In the genomic region with DNA sequence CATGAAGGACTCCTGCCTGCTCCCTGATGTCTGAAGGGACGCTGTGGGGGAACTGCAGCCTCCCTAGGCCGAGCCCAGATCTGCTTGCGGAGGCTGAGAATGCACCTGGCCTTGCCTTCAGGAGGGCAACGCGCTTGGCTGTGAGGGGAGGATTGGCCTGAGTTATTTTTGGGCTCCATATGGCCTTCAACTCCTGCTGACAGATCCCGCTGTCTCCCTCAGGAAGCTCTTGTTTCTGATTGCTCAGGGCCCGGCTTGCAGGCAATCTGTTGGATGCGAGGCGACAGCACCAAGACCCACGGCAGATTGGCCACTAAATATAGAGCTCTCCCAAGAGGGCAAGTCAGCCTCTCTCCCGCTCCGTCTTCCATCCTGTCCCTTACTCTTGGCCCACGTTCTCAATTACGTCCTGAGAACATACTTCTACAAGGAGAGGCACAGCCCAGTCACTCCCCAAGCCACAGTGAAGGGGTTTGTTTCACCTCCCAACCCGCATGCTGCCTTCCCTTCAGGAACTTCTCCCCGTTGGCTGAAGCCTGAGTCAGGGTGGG, we compare ENCODE assay signal across 25 cellular contexts. TPM values are rescaled to one million over a fixed set of nuclear protein-coding genes. Genes with fewer than 3 reads are reported as not detected.
DNase-seq lines count a peak whose midpoint lies in the region; ATAC-seq, FAIRE-seq and TF ChIP-seq lines count a peak whose summit lies in the region.
"Had no signal": no experiment of that assay in that cellular context is flagged by ENCODE, and none has a peak within 500 bp of the region (broad histone marks: within the 10 kb centered on the region; RNA-seq: fewer than 3 reads in every experiment).

No MANE protein-coding gene starts in this region.

- no peak overlapping the region for H3K27ac ChIP-seq in esophagus muscularis mucosa (replicated peaks in 1 of 4)
- H3K27ac ChIP-seq in small intestine (ENCODE audit: low read depth in 1 of 2, low read length in 1 of 2), result no peak overlapping the region
- H3K27ac ChIP-seq in mesenchymal stem cell (ENCODE audit: low read length, poor library complexity, severe bottlenecking), result no peak overlapping the region
- H3K27ac ChIP-seq: C4-2B, Peyer's patch, psoas muscle, suprapubic skin had no signal

- peak overlapping the region; percentile 73 for H3K27ac Mint-ChIP-seq in nephron progenitor cell
- H3K27ac Mint-ChIP-seq: effector memory CD8-positive, alpha-beta T cell; naive thymus-derived CD4-positive, alpha-beta T cell had no signal

- H3K36me3 ChIP-seq in esophagus muscularis mucosa (no peaks in the 10 kb centered on the region), small intestine (ENCODE audit: control insufficient read depth in 2 of 2, insufficient read depth in 2 of 2, low read length in 2 of 2) (no peaks in the 10 kb centered on the region), mesenchymal stem cell (ENCODE audit: control insufficient read depth in 1 of 2, insufficient read depth in 2 of 2, low read depth in 1 of 2, low read length in 2 of 2) (no peaks in the 10 kb centered on the region)
- H3K36me3 ChIP-seq: Peyer's patch, suprapubic skin had no signal

- H2BK12ac ChIP-seq in mesenchymal stem cell (ENCODE audit: low read length in 2 of 2), result no peak overlapping the region

- H3K9me3 Mint-ChIP-seq in nephron progenitor cell, result peaks cover 40% of the 10 kb centered on the region
- H3K9me3 Mint-ChIP-seq: effector memory CD8-positive, alpha-beta T cell had no signal

- TF ChIP-seq EP300 in esophagus muscularis mucosa (IDR thresholded peaks at IDR 0.05), result no peak

- peaks cover 10% of the 10 kb centered on the region for H3K27me3 Mint-ChIP-seq in nephron progenitor cell (ENCODE audit: low read depth, poor library complexity)

- H4K91ac ChIP-seq in mesenchymal stem cell (ENCODE audit: low read length), result no peak overlapping the region

- H3K9me3 ChIP-seq in esophagus muscularis mucosa, result peaks cover 0 to 6% (median under 1%) of the 10 kb centered on the region in 4 donors
- no peaks in the 10 kb centered on the region for H3K9me3 ChIP-seq in small intestine (ENCODE audit: control insufficient read depth, low read depth)
- H3K9me3 ChIP-seq in mesenchymal stem cell (ENCODE audit: control insufficient read depth, low read length), result peaks cover 15% of the 10 kb centered on the region
- H3K9me3 ChIP-seq: Peyer's patch, psoas muscle, suprapubic skin had no signal

- no peak overlapping the region for H4K8ac ChIP-seq in mesenchymal stem cell (ENCODE audit: low read length)

- H3K23ac ChIP-seq in mesenchymal stem cell (ENCODE audit: low read length in 2 of 2), result no peak overlapping the region

- ATAC-seq in HG03521 (IDR thresholded peaks at IDR 0.05; ENCODE audit: unreplicated experiment), result no peak
- no peak for ATAC-seq in HG03565 (IDR thresholded peaks at IDR 0.05; ENCODE audit: unreplicated experiment)
- ATAC-seq: effector memory CD8-positive, alpha-beta T cell; GM12878; naive thymus-derived CD4-positive, alpha-beta T cell; psoas muscle had no signal

- H2BK120ac ChIP-seq in mesenchymal stem cell (ENCODE audit: low read depth, low read length), result no peak overlapping the region

- TF ChIP-seq CTCF in esophagus muscularis mucosa (IDR thresholded peaks at IDR 0.05), result no peak
- TF ChIP-seq CTCF in nephron progenitor cell (IDR thresholded peaks at IDR 0.05), result no peak

- H2BK15ac ChIP-seq in mesenchymal stem cell (ENCODE audit: low read depth, poor library complexity, severe bottlenecking), result no peak overlapping the region

- H3K4me3 Mint-ChIP-seq in nephron progenitor cell, result no peak overlapping the region
- H3K4me3 Mint-ChIP-seq: effector memory CD8-positive, alpha-beta T cell; naive thymus-derived CD4-positive, alpha-beta T cell had no signal

- no peak overlapping the region for H2BK5ac ChIP-seq in mesenchymal stem cell (ENCODE audit: low read depth, low read length, poor library complexity, severe bottlenecking)

- no peak overlapping the region for H3K4me2 ChIP-seq in mesenchymal stem cell (ENCODE audit: low read length, poor library complexity, severe bottlenecking)

- H2AFZ ChIP-seq in mesenchymal stem cell (ENCODE audit: low read depth, low read length), result no peak overlapping the region

- no peaks in the 10 kb centered on the region for H3K79me1 ChIP-seq in mesenchymal stem cell (replicated peaks; ENCODE audit: low read length, poor library complexity, severe bottlenecking)

- H3K4me1 ChIP-seq in esophagus muscularis mucosa (no peaks in the 10 kb centered on the region), small intestine (ENCODE audit: control insufficient read depth in 2 of 2, insufficient read depth in 1 of 2, low read depth in 1 of 2, low read length in 1 of 2) (no peaks in the 10 kb centered on the region), mesenchymal stem cell (ENCODE audit: control insufficient read depth, insufficient read depth, low read depth, low read length) (no peaks in the 10 kb centered on the region)
- H3K4me1 ChIP-seq: Peyer's patch, psoas muscle, suprapubic skin had no signal

- H3K36me3 Mint-ChIP-seq in nephron progenitor cell (ENCODE audit: low read depth), result peaks cover 9% of the 10 kb centered on the region

- no peak overlapping the region for H3K4me3 ChIP-seq in esophagus muscularis mucosa
- no peak overlapping the region for H3K4me3 ChIP-seq in small intestine (ENCODE audit: low read depth in 1 of 2, low read length in 2 of 2)
- no peak overlapping the region for H3K4me3 ChIP-seq in mesenchymal stem cell (ENCODE audit: insufficient read depth in 1 of 2, low read depth in 1 of 2, low read length in 2 of 2)
- H3K4me3 ChIP-seq: GM12878, Peyer's patch, psoas muscle, suprapubic skin had no signal

- no peak for TF ChIP-seq POLR2A in esophagus muscularis mucosa (IDR thresholded peaks at IDR 0.05; ENCODE audit: low read depth)

- peaks cover 18% of the 10 kb centered on the region for H3K4me1 Mint-ChIP-seq in nephron progenitor cell
- H3K4me1 Mint-ChIP-seq: naive thymus-derived CD4-positive, alpha-beta T cell had no signal

- H2AK5ac ChIP-seq in mesenchymal stem cell (ENCODE audit: low read length, severe bottlenecking), result no peak overlapping the region

- H3K27me3 ChIP-seq in esophagus muscularis mucosa (no peaks in the 10 kb centered on the region), small intestine (ENCODE audit: control insufficient read depth in 2 of 2, insufficient read depth in 2 of 2, low read length in 2 of 2) (no peaks in the 10 kb centered on the region), mesenchymal stem cell (ENCODE audit: control insufficient read depth in 1 of 2, insufficient read depth in 1 of 2, low read length in 2 of 2) (peaks cover 0 to 32% of the 10 kb centered on the region in 2 experiments)
- H3K27me3 ChIP-seq: Peyer's patch, suprapubic skin had no signal

- no peak overlapping the region for H3K9ac ChIP-seq in mesenchymal stem cell (ENCODE audit: low read length)

- intact Hi-C loops in esophagus muscularis mucosa (cut with DNase I), result no loop called here

- WGBS in esophagus muscularis mucosa, result 71% methylated on average over 11 of the region's 16 CpGs
- 72 to 86% (median 83%) methylated on average over 16 of the region's 16 CpGs for WGBS in small intestine, 3 donors
- WGBS in mesenchymal stem cell, result 85% methylated on average over 16 of the region's 16 CpGs

- no peak overlapping the region for H3K4ac ChIP-seq in mesenchymal stem cell (ENCODE audit: low read depth in 1 of 2, low read length in 2 of 2)

- DNase-seq in 8988T (peak; percentile 3), NCI-H1694 treated with DMSO at 0.1 percent for 48 hours (lab: John Stamatoyannopoulos, UW) (peak; percentile 53), esophagus muscularis mucosa (ENCODE audit: extremely low spot score) (peak; percentile 87), nephron progenitor cell (no peak), small intestine (no peak), mesenchymal stem cell (no peak)
- DNase-seq: activated CD4-positive, CD25-positive, alpha-beta regulatory T cell; activated gamma-delta T cell; central memory CD4-positive, alpha-beta T cell; effector memory CD8-positive, alpha-beta T cell; GOT3; mammary epithelial cell; NCI-H1436; psoas muscle; T-helper 9 cell had no signal

- no peak overlapping the region for H3K14ac ChIP-seq in mesenchymal stem cell (ENCODE audit: low read length in 2 of 2)

- H3K18ac ChIP-seq in mesenchymal stem cell (ENCODE audit: low read depth in 1 of 2, low read length in 2 of 2), result no peak overlapping the region

- no peak for FAIRE-seq in small intestine (lab: Jason Lieb, UNC)
- FAIRE-seq: GM12878, islet of Langerhans had no signal

RNA-seq across cellular contexts. Expression of gene RASGEF1C, which starts 53.6 kb away (rescaled TPM):
- total RNA-seq in esophagus muscularis mucosa, result 1 to 10 TPM; 1.2 to 3.1 (median 2.5) TPM
- under 1 TPM in 2 of 3 donors, not detected in 1; 0.40 to 0.54 TPM for polyA plus RNA-seq in small intestine
- 0.01 TPM for polyA plus RNA-seq in mesenchymal stem cell (2013, experiment 1 of 2)
- polyA plus RNA-seq in mesenchymal stem cell (2013, experiment 2 of 2), result not detected
- total RNA-seq: GM12878; M059J; naive thymus-derived CD4-positive, alpha-beta T cell; psoas muscle had no signal
- polyA plus RNA-seq: fibroblast of lung; GM12878; mammary epithelial cell; naive thymus-derived CD4-positive, alpha-beta T cell had no signal

Comparison
In these comparisons a context has a peak if more than half of its experiments do, and no peak if none do; other contexts are left out.
1. DNase-seq: peak in 8988T (single experiment), NCI-H1694 treated with DMSO at 0.1 percent for 48 hours (single experiment) and esophagus muscularis mucosa (single experiment); none in nephron progenitor cell (single experiment), small intestine (single experiment) and mesenchymal stem cell (single experiment).